ENCODE assay signal across 29 cellular contexts in the genomic region with DNA sequence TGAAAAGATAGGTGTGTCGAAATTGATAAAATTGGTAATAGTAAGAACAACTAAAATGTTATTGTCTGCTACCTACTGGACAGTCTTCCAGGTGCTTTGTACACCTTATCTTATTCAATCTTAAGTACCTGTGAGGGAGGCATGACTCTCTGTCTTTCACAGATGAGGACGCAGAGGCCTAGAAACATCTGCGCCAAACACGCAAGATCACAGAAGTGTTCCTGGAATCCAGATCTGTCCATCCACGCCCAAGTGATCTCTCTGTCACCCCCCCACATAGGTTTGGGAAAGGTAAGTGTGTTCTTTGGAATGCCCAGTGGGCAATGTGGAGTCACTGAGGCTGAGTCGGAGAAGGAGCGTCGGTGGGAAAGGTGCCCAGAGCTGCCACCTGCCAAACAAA.
"Had no signal": no experiment of that assay in that cellular context is flagged by ENCODE, and none has a peak within 500 bp of the region (broad histone marks: within the 10 kb centered on the region; RNA-seq: fewer than 3 reads in every experiment).

No MANE protein-coding gene starts in this region.

- H3K9me3 Mint-ChIP-seq: dendritic cell treated with granulocyte-macrophage colony-stimulating factor and Interleukin-4, amounts not matched to agents 40 ng/mL and 50 ng/mL, for 4 days; endodermal cell had no signal

- H3K27ac ChIP-seq: colonic mucosa, coronary artery, dorsolateral prefrontal cortex, epithelial cell of prostate, esophagus muscularis mucosa, esophagus squamous epithelium, foreskin keratinocyte, gastrocnemius medialis, gastroesophageal sphincter, heart left ventricle, heart right ventricle had no signal

- H3K4me3 Mint-ChIP-seq: dendritic cell treated with granulocyte-macrophage colony-stimulating factor and Interleukin-4, amounts not matched to agents 40 ng/mL and 50 ng/mL, for 4 days; effector memory CD8-positive, alpha-beta T cell; endodermal cell had no signal

- H3K27ac Mint-ChIP-seq: dendritic cell treated with granulocyte-macrophage colony-stimulating factor and Interleukin-4, amounts not matched to agents 40 ng/mL and 50 ng/mL, for 4 days; effector memory CD8-positive, alpha-beta T cell; endodermal cell had no signal

- H3K27me3 Mint-ChIP-seq: dendritic cell treated with granulocyte-macrophage colony-stimulating factor and Interleukin-4, amounts not matched to agents 40 ng/mL and 50 ng/mL, for 4 days; effector memory CD8-positive, alpha-beta T cell had no signal

- H3K9me3 ChIP-seq: colonic mucosa, esophagus muscularis mucosa, esophagus squamous epithelium, gastrocnemius medialis, gastroesophageal sphincter, heart left ventricle, heart right ventricle had no signal

- H3K4me3 ChIP-seq: colonic mucosa, coronary artery, dorsolateral prefrontal cortex, esophagus muscularis mucosa, esophagus squamous epithelium, gastrocnemius medialis, gastroesophageal sphincter, heart left ventricle, heart right ventricle had no signal

- H3K27me3 ChIP-seq: colonic mucosa, dorsolateral prefrontal cortex, esophagus muscularis mucosa, esophagus squamous epithelium, gastrocnemius medialis, gastroesophageal sphincter, heart left ventricle, heart right ventricle had no signal

- ATAC-seq: effector memory CD8-positive, alpha-beta T cell; esophagus mucosa; foreskin keratinocyte; gastrocnemius medialis; gastroesophageal sphincter; heart left ventricle; heart right ventricle had no signal

- DNase-seq: colonic mucosa; cortex of kidney; dermis blood vessel endothelial cell; dorsolateral prefrontal cortex; effector CD4-positive, alpha-beta T cell; effector CD8-positive, alpha-beta T cell; effector memory CD4-positive, alpha-beta T cell; effector memory CD8-positive, alpha-beta T cell; endodermal cell; erythroblast; esophagus squamous epithelium; foreskin fibroblast; foreskin keratinocyte; foreskin melanocyte; gastrocnemius medialis; glutamatergic neuron; head of caudate nucleus; heart left ventricle; heart right ventricle had no signal

- H3K36me3 ChIP-seq: colonic mucosa, esophagus muscularis mucosa, esophagus squamous epithelium, gastrocnemius medialis, gastroesophageal sphincter, heart left ventricle, heart right ventricle had no signal

- H3K4me1 ChIP-seq: colonic mucosa, esophagus muscularis mucosa, esophagus squamous epithelium, foreskin keratinocyte, gastroesophageal sphincter had no signal

- FAIRE-seq: colon, endometrium, endothelial cell of umbilical vein, frontal cortex had no signal
